In genomic region chr13:67231481-67231940, GRCh38 we compare ENCODE assay signal across 8 cellular contexts. TPM values are rescaled to one million over a fixed set of nuclear protein-coding genes. Genes with fewer than 3 reads are reported as not detected.
DNase-seq lines count a peak whose midpoint lies in the region; TF ChIP-seq lines count a peak whose summit lies in the region.

No MANE protein-coding gene starts in this region.

- peak overlapping the region; percentile 58 to 87 (median 84) for H3K27ac ChIP-seq in esophagus squamous epithelium
- H3K27ac ChIP-seq in prostate gland: peak overlapping the region; percentile 76 to 79

- no peaks in the 10 kb centered on the region for H3K9me3 ChIP-seq in ES-I3 (ENCODE audit: control insufficient read depth, insufficient read depth, low read length)
- H3K9me3 ChIP-seq in esophagus squamous epithelium: no peaks in the 10 kb centered on the region
- H3K9me3 ChIP-seq in prostate gland: no peaks in the 10 kb centered on the region

- 5 to 6% methylated on average over 4 of the region's 4 CpGs for WGBS in esophagus squamous epithelium, 2 donors
- 11% methylated on average over 4 of the region's 4 CpGs for WGBS in prostate gland

- peak overlapping the region; percentile 48 to 76 (median 72) for H3K4me3 ChIP-seq in esophagus squamous epithelium
- H3K4me3 ChIP-seq in prostate gland: peak overlapping the region; percentile 64 to 67

- peaks cover 6% of the 10 kb centered on the region; the same call in 1 of the 2 replicates for H3K4me1 ChIP-seq in ES-I3 (ENCODE audit: insufficient read depth, low read length)
- peaks cover 0 to 32% (median 0%) of the 10 kb centered on the region in 3 donors for H3K4me1 ChIP-seq in esophagus squamous epithelium
- H3K4me1 ChIP-seq in prostate gland (replicated peaks): no peaks in the 10 kb centered on the region

- DNase-seq in OCI-M1 (lab: John Stamatoyannopoulos, UW) (peak; percentile 66), esophagus squamous epithelium (lab: John Stamatoyannopoulos, UW) (no peak), prostate gland (ENCODE audit: low spot score) (no peak), mucosa of gallbladder (ENCODE audit: low spot score) (no peak), anterior cingulate cortex (lab: John Stamatoyannopoulos, UW) (no peak)
- no peak for DNase-seq in activated effector memory CD4-positive, alpha-beta T cell treated with anti-CD3 and anti-CD28 coated beads, Interleukin-2, amount 50 U/mL, for 16 hours
- DNase-seq in stimulated activated CD4-positive, alpha-beta T cell treated with anti-CD3 and anti-CD28 coated beads, Interleukin-12 subunit alpha, Interleukin-12 subunit beta, amount 100 ng/mL, for 4 hours: no peak

- intact Hi-C loops in esophagus squamous epithelium (cut with DNase I) (no loop called here), prostate gland (cut with DNase I) (no loop called here)

- no peak for TF ChIP-seq POLR2A in esophagus squamous epithelium (IDR thresholded peaks at IDR 0.05)
- TF ChIP-seq POLR2A in prostate gland (IDR thresholded peaks at IDR 0.05): no peak

- no peaks in the 10 kb centered on the region for H3K36me3 ChIP-seq in ES-I3 (ENCODE audit: insufficient read depth, low read length)
- H3K36me3 ChIP-seq in esophagus squamous epithelium: no peaks in the 10 kb centered on the region
- H3K36me3 ChIP-seq in prostate gland: no peaks in the 10 kb centered on the region

- TF ChIP-seq CTCF in esophagus squamous epithelium (IDR thresholded peaks at IDR 0.05) (no peak), prostate gland (IDR thresholded peaks at IDR 0.05) (no peak)

- H3K9ac ChIP-seq in ES-I3 (ENCODE audit: low read depth, low read length): peak overlapping the region; percentile 98

- H3K27me3 ChIP-seq in esophagus squamous epithelium (peaks cover 0 to 59% (median 0%) of the 10 kb centered on the region in 4 donors), prostate gland (replicated peaks; ENCODE audit: insufficient read depth) (no peaks in the 10 kb centered on the region)

RNA-seq across cellular contexts. Expression of gene PCDH9, which starts 1.4 kb away (rescaled TPM):
- 1 to 10 TPM in 1 of 4 donors, under 1 TPM in 3; 0.04 to 1.9 (median 0.45) TPM for total RNA-seq in esophagus squamous epithelium
- total RNA-seq in prostate gland: 1 to 10 TPM; 1.8 to 5.5 TPM
- total RNA-seq in mucosa of gallbladder: 9.0 TPM
